In the genomic region with DNA sequence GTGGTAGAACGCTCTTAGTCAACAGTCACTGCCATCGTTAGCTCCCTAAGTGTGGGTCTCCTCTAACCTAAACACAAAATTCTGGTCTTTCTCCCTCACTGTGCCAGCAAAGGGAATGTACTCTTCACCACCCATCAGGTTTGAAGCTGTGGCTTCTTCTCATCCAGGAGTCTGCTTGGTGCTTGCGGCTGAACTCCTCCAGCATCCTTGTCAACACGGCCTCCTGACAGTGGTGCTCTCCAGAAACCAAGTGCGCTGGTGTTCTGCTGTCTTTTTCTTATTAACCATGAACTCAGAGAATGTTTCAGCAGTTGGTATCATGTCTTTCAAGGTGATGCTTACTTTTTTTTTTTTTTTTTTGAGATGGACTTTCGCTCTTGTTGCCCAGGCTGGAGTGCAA, we compare ENCODE assay signal across 14 cellular contexts.
"Had no signal": no experiment of that assay in that cellular context is flagged by ENCODE, and none has a peak within 500 bp of the region (broad histone marks: within the 10 kb centered on the region; RNA-seq: fewer than 3 reads in every experiment).

No MANE protein-coding gene starts in this region.

- H3K4me1 ChIP-seq: foreskin keratinocyte, vagina had no signal

- H3K4me3 ChIP-seq: sigmoid colon, skin epidermis, stomach, vagina had no signal

- H3K27me3 ChIP-seq: vagina had no signal

- H3K9me3 Mint-ChIP-seq: dendritic cell treated with granulocyte-macrophage colony-stimulating factor and Interleukin-4, amounts not matched to agents 40 ng/mL and 50 ng/mL, for 4 days; effector memory CD8-positive, alpha-beta T cell; mesothelial cell of epicardium; natural killer cell; neural crest cell had no signal

- H3K27me3 Mint-ChIP-seq: effector memory CD8-positive, alpha-beta T cell had no signal

- H3K4me3 Mint-ChIP-seq: dendritic cell treated with granulocyte-macrophage colony-stimulating factor and Interleukin-4, amounts not matched to agents 40 ng/mL and 50 ng/mL, for 4 days; effector memory CD8-positive, alpha-beta T cell; mesothelial cell of epicardium; natural killer cell; neural crest cell had no signal

- DNase-seq: effector memory CD8-positive, alpha-beta T cell; erythroblast; foreskin keratinocyte; mammary epithelial cell; natural killer cell; stimulated activated CD4-positive, alpha-beta T cell treated with anti-CD3 and anti-CD28 coated beads, Interleukin-12 subunit alpha, Interleukin-12 subunit beta, amount 100 ng/mL, for 4 hours; stimulated activated naive CD4-positive, alpha-beta T cell; stomach had no signal

- ATAC-seq: effector memory CD8-positive, alpha-beta T cell; foreskin keratinocyte; natural killer cell had no signal

- H3K9me3 ChIP-seq: sigmoid colon, stomach, vagina had no signal

- H3K36me3 ChIP-seq: sigmoid colon, stomach, vagina had no signal

- H3K36me3 Mint-ChIP-seq: mesothelial cell of epicardium, natural killer cell had no signal

- H3K4me1 Mint-ChIP-seq: mesothelial cell of epicardium had no signal

- H3K27ac Mint-ChIP-seq: dendritic cell treated with granulocyte-macrophage colony-stimulating factor and Interleukin-4, amounts not matched to agents 40 ng/mL and 50 ng/mL, for 4 days; effector memory CD8-positive, alpha-beta T cell; mesothelial cell of epicardium; natural killer cell had no signal

- H3K27ac ChIP-seq: foreskin keratinocyte, sigmoid colon, skin epidermis, stomach, vagina had no signal
